Comparison of ENCODE assay signal across 8 cellular contexts in the genomic region with DNA sequence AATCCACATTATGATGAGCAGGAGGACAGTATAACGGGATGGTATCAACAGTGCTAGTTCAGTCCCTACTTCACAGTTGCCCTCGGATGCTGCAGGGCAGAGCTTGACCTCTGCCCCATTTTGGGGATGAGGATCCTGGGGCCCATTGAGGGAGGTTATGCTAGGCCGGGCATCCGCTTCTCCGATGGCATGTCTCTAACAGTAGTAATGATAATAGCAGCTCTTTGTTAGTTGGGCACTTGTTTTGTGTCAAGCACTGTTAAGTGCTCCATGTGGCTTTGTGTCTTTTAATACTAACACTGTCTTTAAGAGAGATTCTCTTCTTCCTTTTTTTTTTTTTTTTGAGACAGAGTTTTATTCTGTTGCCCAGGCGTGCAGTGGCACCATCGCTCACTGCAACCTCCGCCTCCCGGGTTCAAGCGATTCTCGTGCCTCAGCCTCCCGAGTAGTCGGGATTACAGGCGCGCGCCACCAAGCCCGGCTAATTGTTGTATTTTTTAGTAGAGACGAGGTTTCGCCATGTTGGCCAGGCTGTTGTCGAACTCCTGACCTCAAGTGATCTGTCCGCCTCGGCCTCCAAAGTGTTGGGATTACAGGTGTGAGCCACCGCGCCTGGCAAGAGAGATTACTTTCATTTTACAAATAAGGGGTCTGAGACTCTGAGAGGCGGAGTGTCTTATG. TPM values are rescaled to one million over a fixed set of nuclear protein-coding genes. Genes with fewer than 3 reads are reported as not detected.
DNase-seq lines count a peak whose midpoint lies in the region; ATAC-seq and TF ChIP-seq lines count a peak whose summit lies in the region.

No MANE protein-coding gene starts in this region.

- H3K4me1 ChIP-seq in iPS-15b (ENCODE audit: control insufficient read depth, insufficient read depth, low read length): peaks cover 5% of the 10 kb centered on the region
- H3K4me1 ChIP-seq in stomach: peaks cover 33 to 58% (median 41%) of the 10 kb centered on the region in 4 donors

- peak overlapping the region; percentile 91 for H3K4me3 Mint-ChIP-seq in activated CD4-positive, alpha-beta T cell treated with anti-CD3 and anti-CD28 coated beads, Interleukin-2, amount 10 ng/mL, durations not matched to agents 24 days and 14 days
- H3K4me3 Mint-ChIP-seq in activated T-helper 17 cell treated with anti-CD3 and anti-CD28 coated beads, Interleukin-2, amount 50 U/mL, for 72 hours: peak overlapping the region; percentile 96

- no peaks in the 10 kb centered on the region for H3K27me3 Mint-ChIP-seq in activated CD4-positive, alpha-beta T cell treated with anti-CD3 and anti-CD28 coated beads, Interleukin-2, amount 10 ng/mL, durations not matched to agents 24 days and 14 days
- H3K27me3 Mint-ChIP-seq in activated T-helper 17 cell treated with anti-CD3 and anti-CD28 coated beads, Interleukin-2, amount 50 U/mL, for 72 hours: no peaks in the 10 kb centered on the region

- DNase-seq in activated CD4-positive, alpha-beta T cell treated with anti-CD3 and anti-CD28 coated beads, Interleukin-2, amount 10 ng/mL, durations not matched to agents 24 days and 14 days: peak; percentile 70
- DNase-seq in activated CD4-positive, alpha-beta T cell treated with anti-CD3 and anti-CD28 coated beads for 4 hours: no peak
- no peak for DNase-seq in stomach
- DNase-seq in retina: no peak

- no peak for ATAC-seq in activated T-helper 17 cell treated with anti-CD3 and anti-CD28 coated beads, Interleukin-2, amount 50 U/mL, for 72 hours (replicated peaks)
- ATAC-seq in HG03571 (IDR thresholded peaks at IDR 0.05; ENCODE audit: unreplicated experiment) (no peak), GM19395 (IDR thresholded peaks at IDR 0.05; ENCODE audit: unreplicated experiment) (no peak)

- TF ChIP-seq EP300 in stomach (IDR thresholded peaks at IDR 0.05): no peak

- intact Hi-C loops in activated CD4-positive, alpha-beta T cell treated with anti-CD3 and anti-CD28 coated beads, Interleukin-2, amount 10 ng/mL, durations not matched to agents 24 days and 14 days (cut with micrococcal nuclease): loop anchor here (5.0 kb wide), 1 partner anchor 151 kb away; no protein-coding TSS in a partner anchor
- intact Hi-C loops in stomach (cut with DNase I; ENCODE audit: low total_unique reads): no loop called here

- no peak for TF ChIP-seq CTCF in stomach (IDR thresholded peaks at IDR 0.05)

- peak overlapping the region; percentile 93 for H3K27ac Mint-ChIP-seq in activated CD4-positive, alpha-beta T cell treated with anti-CD3 and anti-CD28 coated beads, Interleukin-2, amount 10 ng/mL, durations not matched to agents 24 days and 14 days
- peak overlapping the region; percentile 42 for H3K27ac Mint-ChIP-seq in activated T-helper 17 cell treated with anti-CD3 and anti-CD28 coated beads, Interleukin-2, amount 50 U/mL, for 72 hours

- H3K9me3 ChIP-seq in iPS-15b (ENCODE audit: control insufficient read depth, insufficient read depth, low read length): no peaks in the 10 kb centered on the region
- H3K9me3 ChIP-seq in stomach: no peaks in the 10 kb centered on the region

- H3K36me3 Mint-ChIP-seq in activated CD4-positive, alpha-beta T cell treated with anti-CD3 and anti-CD28 coated beads, Interleukin-2, amount 10 ng/mL, durations not matched to agents 24 days and 14 days (ENCODE audit: low read depth): peaks cover 15% of the 10 kb centered on the region
- H3K36me3 Mint-ChIP-seq in activated T-helper 17 cell treated with anti-CD3 and anti-CD28 coated beads, Interleukin-2, amount 50 U/mL, for 72 hours (ENCODE audit: low read depth): peaks cover 13% of the 10 kb centered on the region

- peaks cover 39% of the 10 kb centered on the region for H3K4me1 Mint-ChIP-seq in activated CD4-positive, alpha-beta T cell treated with anti-CD3 and anti-CD28 coated beads, Interleukin-2, amount 10 ng/mL, durations not matched to agents 24 days and 14 days
- peaks cover 28% of the 10 kb centered on the region for H3K4me1 Mint-ChIP-seq in activated T-helper 17 cell treated with anti-CD3 and anti-CD28 coated beads, Interleukin-2, amount 50 U/mL, for 72 hours

- H3K9me3 Mint-ChIP-seq in activated CD4-positive, alpha-beta T cell treated with anti-CD3 and anti-CD28 coated beads, Interleukin-2, amount 10 ng/mL, durations not matched to agents 24 days and 14 days: no peaks in the 10 kb centered on the region
- no peaks in the 10 kb centered on the region for H3K9me3 Mint-ChIP-seq in activated T-helper 17 cell treated with anti-CD3 and anti-CD28 coated beads, Interleukin-2, amount 50 U/mL, for 72 hours

- H3K27ac ChIP-seq in stomach: peak overlapping the region; percentile 86 to 100 (median 94)

- peak overlapping the region; percentile 67 for H3K9ac ChIP-seq in iPS-15b (ENCODE audit: low read depth, low read length)

- WGBS in stomach, 5 donors: 71 to 77% (median 73%) methylated on average over 25 of the region's 25 CpGs

- no peak for TF ChIP-seq POLR2A in stomach (IDR thresholded peaks at IDR 0.05)

- no peaks in the 10 kb centered on the region for H3K27me3 ChIP-seq in iPS-15b (ENCODE audit: control insufficient read depth, insufficient read depth, low read length)
- no peaks in the 10 kb centered on the region for H3K27me3 ChIP-seq in stomach

- no peaks in the 10 kb centered on the region for H3K36me3 ChIP-seq in iPS-15b (ENCODE audit: control insufficient read depth, insufficient read depth, low read length)
- H3K36me3 ChIP-seq in stomach: peaks cover 0 to 5% (median 2%) of the 10 kb centered on the region in 4 donors

- H3K4me3 ChIP-seq in iPS-15b (ENCODE audit: low read depth, low read length) (peak overlapping the region; percentile 99), stomach (peak overlapping the region; percentile 64 to 84 (median 72))

RNA-seq across cellular contexts. Expression of a gene that starts 1.1 kb away (rescaled TPM):
- total RNA-seq in activated CD4-positive, alpha-beta T cell treated with anti-CD3 and anti-CD28 coated beads, Interleukin-2, amount 10 ng/mL, durations not matched to agents 24 days and 14 days: 148 TPM in 2 replicates
- 100 to 1,000 TPM in 1 of 2 donors, 10 to 100 TPM in 1; 77.3 to 141 TPM for total RNA-seq in activated T-helper 17 cell treated with anti-CD3 and anti-CD28 coated beads, Interleukin-2, amount 50 U/mL, for 72 hours
- total RNA-seq in stomach: 100 to 1,000 TPM in 1 of 5 donors, 10 to 100 TPM in 4; 24.5 to 143 (median 62.2) TPM
- polyA plus RNA-seq in stomach: 10 to 100 TPM; 26.3 to 57.9 (median 49.7) TPM

RNA-seq across cellular contexts. Expression of a gene that starts 37.9 kb away (rescaled TPM):
- 0.33 and 0.54 TPM in 2 replicates for total RNA-seq in activated CD4-positive, alpha-beta T cell treated with anti-CD3 and anti-CD28 coated beads, Interleukin-2, amount 10 ng/mL, durations not matched to agents 24 days and 14 days
- total RNA-seq in activated T-helper 17 cell treated with anti-CD3 and anti-CD28 coated beads, Interleukin-2, amount 50 U/mL, for 72 hours: under 1 TPM; 0.19 to 0.45 TPM
- total RNA-seq in stomach: under 1 TPM in 2 of 5 donors, not detected in 3; 0.18 to 0.45 TPM
- not detected for polyA plus RNA-seq in stomach

RNA-seq across cellular contexts. Expression of a gene that starts 58.7 kb away (rescaled TPM):
- 1.1 and 1.3 TPM in 2 replicates for total RNA-seq in activated CD4-positive, alpha-beta T cell treated with anti-CD3 and anti-CD28 coated beads, Interleukin-2, amount 10 ng/mL, durations not matched to agents 24 days and 14 days
- total RNA-seq in activated T-helper 17 cell treated with anti-CD3 and anti-CD28 coated beads, Interleukin-2, amount 50 U/mL, for 72 hours: under 1 TPM; 0.16 to 0.99 TPM
- total RNA-seq in stomach: 10 to 100 TPM in 1 of 5 donors, 1 to 10 TPM in 2, not detected in 2; 1.0 to 17.0 (median 1.1) TPM
- polyA plus RNA-seq in stomach: under 1 TPM; 0.31 to 0.73 (median 0.31) TPM
